In genomic region chr9:108780949-108781734, GRCh38 we compare ENCODE assay signal across 16 cellular contexts.
DNase-seq lines count a peak whose midpoint lies in the region; ATAC-seq and TF ChIP-seq lines count a peak whose summit lies in the region.
"Had no signal": no experiment of that assay in that cellular context is flagged by ENCODE, and none has a peak within 500 bp of the region (broad histone marks: within the 10 kb centered on the region; RNA-seq: fewer than 3 reads in every experiment).

No MANE protein-coding gene starts in this region.

- peaks cover 52 to 89% (median 77%) of the 10 kb centered on the region in 10 experiments for H3K4me1 ChIP-seq in BLaER1 treated with 17β-estradiol and CSF1 and Interleukin-3, amounts not matched to agents 10 nM and 100 nM
- H3K4me1 ChIP-seq: body of pancreas had no signal

- H3K27me3 Mint-ChIP-seq in MCF 10A (ENCODE audit: insufficient read depth, unreplicated experiment) = no peaks in the 10 kb centered on the region
- H3K27me3 Mint-ChIP-seq in nephron (ENCODE audit: low read depth) = peaks cover 29% of the 10 kb centered on the region

- H3K4me2 ChIP-seq in BLaER1 treated with 17β-estradiol and CSF1 and Interleukin-3, amounts not matched to agents 10 nM and 100 nM = peak overlapping the region; percentile 52 to 95 (median 86); a peak in 21 of 22 replicates

- BruUV-seq in MCF 10A (replicated peaks; lab: Mats Ljungman, UMichigan) = no TSS peak

- POLR2A ChIA-PET in MCF 10A (lab: Yijun Ruan, JAX) = no interaction called here

- H3K4me3 Mint-ChIP-seq in MCF 10A (ENCODE audit: unreplicated experiment) (no peak overlapping the region), nephron (peak overlapping the region in 1 of 3 experiments; percentile 32)
- H3K4me3 Mint-ChIP-seq: activated B cell treated with CpG ODN at 0.5 μM for 24 hours; activated naive CD4-positive, alpha-beta T cell treated with anti-CD3 and anti-CD28 coated beads, Interleukin-2, amount 10 ng/mL, durations not matched to agents 7 days and 5 days had no signal

- H4K20me1 ChIP-seq in BLaER1 treated with 17β-estradiol and CSF1 and Interleukin-3, amounts not matched to agents 10 nM and 100 nM = no peaks in the 10 kb centered on the region

- H3K36me3 ChIP-seq in BLaER1 treated with 17β-estradiol and CSF1 and Interleukin-3, amounts not matched to agents 10 nM and 100 nM = no peaks in the 10 kb centered on the region
- H3K36me3 ChIP-seq: spleen had no signal

- peaks cover 0 to 12% (median 0%) of the 10 kb centered on the region in 11 experiments; a peak in 5 of 22 replicates for H3K9me3 ChIP-seq in BLaER1 treated with 17β-estradiol and CSF1 and Interleukin-3, amounts not matched to agents 10 nM and 100 nM (replicated peaks in 1 of 11)
- H3K9me3 ChIP-seq: body of pancreas had no signal

- CTCF ChIA-PET in MCF 10A (lab: Yijun Ruan, JAX) = interaction anchor here (0.6 to 1.2 kb wide), 10 partner anchors 19 to 1763 kb away, joined by 3 to 5 read pairs (median 3); no protein-coding TSS in a partner anchor

- intact Hi-C loops in MCF 10A (cut with micrococcal nuclease) = no loop called here

- H3K4me1 Mint-ChIP-seq in MCF 10A (ENCODE audit: insufficient read depth, unreplicated experiment) (peaks cover 18% of the 10 kb centered on the region), nephron (peaks cover 88% of the 10 kb centered on the region)
- H3K4me1 Mint-ChIP-seq: stimulated activated naive CD8-positive, alpha-beta T cell treated with anti-CD3 and anti-CD28 coated beads, Interleukin-15, amount 100 ng/mL, for 72 hours had no signal

- H3K27me3 ChIP-seq in BLaER1 treated with 17β-estradiol and CSF1 and Interleukin-3, amounts not matched to agents 10 nM and 100 nM = no peaks in the 10 kb centered on the region
- H3K27me3 ChIP-seq: body of pancreas had no signal

- no peaks in the 10 kb centered on the region for H3K36me3 Mint-ChIP-seq in MCF 10A (ENCODE audit: insufficient read depth, unreplicated experiment)
- H3K36me3 Mint-ChIP-seq in nephron (ENCODE audit: low read depth) = no peaks in the 10 kb centered on the region
- H3K36me3 Mint-ChIP-seq: activated naive CD4-positive, alpha-beta T cell treated with anti-CD3 and anti-CD28 coated beads, Interleukin-2, amount 10 ng/mL, durations not matched to agents 7 days and 5 days had no signal

- H3K9me3 Mint-ChIP-seq in MCF 10A (ENCODE audit: unreplicated experiment) = no peaks in the 10 kb centered on the region
- H3K9me3 Mint-ChIP-seq in nephron = no peaks in the 10 kb centered on the region
- H3K9me3 Mint-ChIP-seq: activated B cell treated with CpG ODN at 0.5 μM for 24 hours; activated naive CD4-positive, alpha-beta T cell treated with anti-CD3 and anti-CD28 coated beads, Interleukin-2, amount 10 ng/mL, durations not matched to agents 7 days and 5 days; stimulated activated naive CD8-positive, alpha-beta T cell treated with anti-CD3 and anti-CD28 coated beads, Interleukin-15, amount 100 ng/mL, for 72 hours had no signal

- H3K9ac ChIP-seq in BLaER1 treated with 17β-estradiol and CSF1 and Interleukin-3, amounts not matched to agents 10 nM and 100 nM = peak overlapping the region in 5 of 11 experiments; percentile 2 to 16 (median 13); a peak in 4 of 22 replicates

- no peak overlapping the region for H3K27ac Mint-ChIP-seq in MCF 10A (ENCODE audit: low read depth, unreplicated experiment)
- peak overlapping the region in 2 of 3 experiments; percentile 70 to 84 for H3K27ac Mint-ChIP-seq in nephron
- H3K27ac Mint-ChIP-seq: activated B cell treated with CpG ODN at 0.5 μM for 24 hours; activated naive CD4-positive, alpha-beta T cell treated with anti-CD3 and anti-CD28 coated beads, Interleukin-2, amount 10 ng/mL, durations not matched to agents 7 days and 5 days; stimulated activated naive CD8-positive, alpha-beta T cell treated with anti-CD3 and anti-CD28 coated beads, Interleukin-15, amount 100 ng/mL, for 72 hours had no signal

- H3K27ac ChIP-seq in BLaER1 treated with 17β-estradiol and CSF1 and Interleukin-3, amounts not matched to agents 10 nM and 100 nM = peak overlapping the region in 9 of 11 experiments; percentile 6 to 61 (median 48); a peak in 13 of 22 replicates
- H3K27ac ChIP-seq: body of pancreas, spleen had no signal

- ATAC-seq in GM21529 (IDR thresholded peaks at IDR 0.05; ENCODE audit: unreplicated experiment) (no peak), GM18868 (IDR thresholded peaks at IDR 0.05; ENCODE audit: unreplicated experiment) (no peak)
- ATAC-seq: body of pancreas; Panc1; stimulated activated naive CD8-positive, alpha-beta T cell treated with anti-CD3 and anti-CD28 coated beads, Interleukin-15, amount 100 ng/mL, for 72 hours had no signal

- peak; percentile 26 for DNase-seq in NCI-H1694 treated with DMSO at 0.1 percent for 48 hours (lab: John Stamatoyannopoulos, UW)
- DNase-seq in MCF 10A (ENCODE audit: unreplicated experiment) = peak; percentile 23
- DNase-seq in globus pallidus (ENCODE audit: low spot score) = no peak
- no peak for DNase-seq in SKM-1 treated with dmso at 0.1 percent for 144 hours (lab: John Stamatoyannopoulos, UW; ENCODE audit: unreplicated experiment)
- DNase-seq: activated B cell treated with CpG ODN at 0.5 μM for 24 hours; activated naive CD4-positive, alpha-beta T cell treated with anti-CD3 and anti-CD28 coated beads, Interleukin-2, amount 10 ng/mL, durations not matched to agents 7 days and 5 days; body of pancreas; Karpas-422; NCI-H187; spleen; stimulated activated naive CD8-positive, alpha-beta T cell treated with anti-CD3 and anti-CD28 coated beads, Interleukin-15, amount 100 ng/mL, for 72 hours had no signal

- no peak for TF ChIP-seq CTCF in MCF 10A (IDR thresholded peaks at IDR 0.05; ENCODE audit: unreplicated experiment)
- no peak for TF ChIP-seq CTCF in nephron (IDR thresholded peaks at IDR 0.05; ENCODE audit: unreplicated experiment in 3 of 3)

- H3K4me3 ChIP-seq in BLaER1 treated with 17β-estradiol and CSF1 and Interleukin-3, amounts not matched to agents 10 nM and 100 nM = no peak overlapping the region
- H3K4me3 ChIP-seq: body of pancreas, spleen had no signal

Comparison
In these comparisons a context has a peak if more than half of its experiments do, and no peak if none do; other contexts are left out.
1. DNase-seq: peak in NCI-H1694 treated with DMSO at 0.1 percent for 48 hours (single experiment) and MCF 10A (single experiment); none in globus pallidus (single experiment) and SKM-1 treated with dmso at 0.1 percent for 144 hours (single experiment).